Comparison of ENCODE assay signal across 19 cellular contexts in the genomic region with DNA sequence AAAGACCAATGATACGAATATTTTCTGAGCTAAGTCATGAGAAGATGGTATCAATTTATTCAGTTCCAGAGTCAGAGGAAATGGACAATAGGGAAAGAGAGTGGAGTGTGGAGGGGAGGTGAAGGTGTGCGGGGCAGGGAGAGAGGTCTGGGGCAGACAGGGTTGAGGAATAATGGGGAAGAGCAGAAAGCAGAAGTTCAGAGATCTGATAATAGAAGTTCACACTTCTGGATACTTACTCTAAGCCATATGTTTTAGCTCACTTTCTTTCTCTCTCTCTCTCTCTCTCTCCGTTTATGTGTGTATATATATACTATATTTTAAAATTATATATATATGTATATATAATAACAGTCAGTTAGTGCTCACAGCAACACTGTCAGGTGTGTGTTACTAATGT.
"Had no signal": no experiment of that assay in that cellular context is flagged by ENCODE, and none has a peak within 500 bp of the region (broad histone marks: within the 10 kb centered on the region; RNA-seq: fewer than 3 reads in every experiment).

No MANE protein-coding gene starts in this region.

- DNase-seq: activated CD4-positive, alpha-beta T cell treated with anti-CD3 and anti-CD28 coated beads for 1 hour; activated CD4-positive, alpha-beta T cell treated with anti-CD3 and anti-CD28 coated beads, Interleukin-2, amount 50 U/mL, for 1 hour; activated CD8-positive, alpha-beta T cell treated with anti-CD3 and anti-CD28 coated beads for 36 hours; activated gamma-delta T cell treated with Interleukin-2 at 50 U/mL for 16 hours; activated naive CD8-positive, alpha-beta T cell treated with anti-CD3 and anti-CD28 coated beads, Interleukin-2, amount 50 U/mL, for 24 hours; activated T-cell treated with anti-CD3 and anti-CD28 coated beads, Interleukin-2, amount 50 U/mL, for 4 hours; amygdala; central memory CD4-positive, alpha-beta T cell; head of caudate nucleus; hippocampal formation; left cardiac atrium; left ventricle myocardium superior; stimulated activated CD4-positive, alpha-beta T cell treated with anti-CD3 and anti-CD28 coated beads, Interleukin-12 subunit alpha, Interleukin-12 subunit beta, amount 100 ng/mL, for 4 hours; stimulated activated CD4-positive, alpha-beta T cell treated with anti-CD3 and anti-CD28 coated beads, Interleukin-4, amount 100 ng/mL, for 1 hour; uterus had no signal

- ATAC-seq: activated CD8-positive, alpha-beta T cell treated with anti-CD3 and anti-CD28 coated beads for 36 hours; activated naive CD8-positive, alpha-beta T cell treated with anti-CD3 and anti-CD28 coated beads, Interleukin-2, amount 50 U/mL, for 24 hours; activated T-cell treated with anti-CD3 and anti-CD28 coated beads, Interleukin-2, amount 50 U/mL, for 4 hours; activated T-helper 17 cell treated with anti-CD3 and anti-CD28 coated beads, Interleukin-2, amount 50 U/mL, for 72 hours; gastroesophageal sphincter; left cardiac atrium; left ventricle myocardium superior; sciatic nerve; WTC11 had no signal
